ENCODE assay signal across 16 cellular contexts in genomic region chr3:136731274-136731884, GRCh38. TPM values are rescaled to one million over a fixed set of nuclear protein-coding genes. Genes with fewer than 3 reads are reported as not detected.
DNase-seq lines count a peak whose midpoint lies in the region; ATAC-seq, FAIRE-seq and TF ChIP-seq lines count a peak whose summit lies in the region.
"Had no signal": no experiment of that assay in that cellular context is flagged by ENCODE, and none has a peak within 500 bp of the region (broad histone marks: within the 10 kb centered on the region; RNA-seq: fewer than 3 reads in every experiment).

No MANE protein-coding gene starts in this region.

- H3K36me3 ChIP-seq in bronchial epithelial cell (ENCODE audit: control insufficient read depth, insufficient read depth, low read length) (peaks cover 1% of the 10 kb centered on the region), mucosa of descending colon (ENCODE audit: low read depth) (no peaks in the 10 kb centered on the region), MM.1S (replicated peaks; ENCODE audit: insufficient read depth, low read length) (no peaks in the 10 kb centered on the region)
- H3K36me3 ChIP-seq: thyroid gland had no signal

- no peaks in the 10 kb centered on the region for H3K27me3 ChIP-seq in CD4-positive, alpha-beta T cell (ENCODE audit: control insufficient read depth, insufficient read depth, low read length)
- no peaks in the 10 kb centered on the region for H3K27me3 ChIP-seq in bronchial epithelial cell (ENCODE audit: control insufficient read depth, insufficient read depth, low read length)
- H3K27me3 ChIP-seq in MM.1S (replicated peaks; ENCODE audit: insufficient read depth, low read length) = no peaks in the 10 kb centered on the region
- H3K27me3 ChIP-seq: BLaER1, thyroid gland had no signal

- no peaks in the 10 kb centered on the region for H3K27me3 Mint-ChIP-seq in CD4-positive, alpha-beta T cell
- H3K27me3 Mint-ChIP-seq: activated naive CD8-positive, alpha-beta T cell treated with anti-CD3 and anti-CD28 coated beads for 36 hours had no signal

- H3K27ac Mint-ChIP-seq in CD4-positive, alpha-beta T cell = peak overlapping the region; percentile 0
- H3K27ac Mint-ChIP-seq: activated naive CD8-positive, alpha-beta T cell treated with anti-CD3 and anti-CD28 coated beads for 36 hours had no signal

- peaks cover 1% of the 10 kb centered on the region for H3K36me3 Mint-ChIP-seq in CD4-positive, alpha-beta T cell (ENCODE audit: low read depth)

- ATAC-seq in CD4-positive, alpha-beta T cell (ENCODE audit: poor library complexity) = no peak
- ATAC-seq in mucosa of descending colon = peak; percentile 78

- H3K4me3 ChIP-seq in bronchial epithelial cell (ENCODE audit: low read depth, low read length) = no peak overlapping the region
- H3K4me3 ChIP-seq in mucosa of descending colon = no peak overlapping the region
- no peak overlapping the region for H3K4me3 ChIP-seq in MM.1S (ENCODE audit: low read length)
- H3K4me3 ChIP-seq: BLaER1, SK-N-MC, thyroid gland had no signal

- POLR2A ChIA-PET in CD4-positive, alpha-beta T cell (lab: Charles Lee) = no interaction called here

- H3K4me1 ChIP-seq in mucosa of descending colon (ENCODE audit: low read depth) (peaks cover 48% of the 10 kb centered on the region), MM.1S (ENCODE audit: low read length) (peaks cover 11% of the 10 kb centered on the region)

- no peak for TF ChIP-seq POLR2A in H54 (IDR thresholded peaks at IDR 0.05; ENCODE audit: low read depth, low read length)

- no peak for TF ChIP-seq CTCF in CD4-positive, alpha-beta T cell (IDR thresholded peaks at IDR 0.05)
- TF ChIP-seq CTCF in bronchial epithelial cell (IDR thresholded peaks at IDR 0.05; ENCODE audit: insufficient read depth, low read length, severe bottlenecking) (no peak), mucosa of descending colon (IDR thresholded peaks at IDR 0.05) (no peak), MM.1S (IDR thresholded peaks at IDR 0.05; ENCODE audit: low read length) (no peak)

- intact Hi-C loops in CD4-positive, alpha-beta T cell (cut with DNase I, micrococcal nuclease) = no loop called here
- intact Hi-C loops in mucosa of descending colon (cut with DNase I, micrococcal nuclease) = no loop called here

- no peaks in the 10 kb centered on the region for H3K9me3 ChIP-seq in CD4-positive, alpha-beta T cell (ENCODE audit: control insufficient read depth, low read length)
- H3K9me3 ChIP-seq in mucosa of descending colon = no peaks in the 10 kb centered on the region
- no peaks in the 10 kb centered on the region for H3K9me3 ChIP-seq in MM.1S (replicated peaks; ENCODE audit: insufficient read depth, low read length)
- H3K9me3 ChIP-seq: BLaER1, thyroid gland had no signal

- H3K9me2 ChIP-seq in MM.1S (replicated peaks; ENCODE audit: insufficient read depth, low read length) = no peaks in the 10 kb centered on the region

- DNase-seq in CD4-positive, alpha-beta T cell = no peak
- no peak for DNase-seq in H54 (ENCODE audit: insufficient read length, low spot score)
- DNase-seq in bronchial epithelial cell (ENCODE audit: low read depth) = peak; percentile 57
- no peak for DNase-seq in mucosa of descending colon
- DNase-seq in GDM1 (lab: John Stamatoyannopoulos, UW) = no peak
- no peak for DNase-seq in NCI-H1048 (lab: John Stamatoyannopoulos, UW)
- no peak for DNase-seq in NCI-H526 treated with DMSO at 0.1 percent for 48 hours (lab: John Stamatoyannopoulos, UW)
- DNase-seq in MM.1S = no peak
- DNase-seq: activated naive CD8-positive, alpha-beta T cell treated with anti-CD3 and anti-CD28 coated beads for 36 hours; cerebellar nuclear complex; retina; stimulated activated CD4-positive, alpha-beta T cell treated with anti-CD3 and anti-CD28 coated beads, Interleukin-1b, Interleukin-23, amount 100 ng/mL, for 48 hours; thyroid gland had no signal

- no peaks in the 10 kb centered on the region for H3K9me3 Mint-ChIP-seq in CD4-positive, alpha-beta T cell
- H3K9me3 Mint-ChIP-seq: activated naive CD8-positive, alpha-beta T cell treated with anti-CD3 and anti-CD28 coated beads for 36 hours had no signal

- H3K27ac ChIP-seq in CD4-positive, alpha-beta T cell (ENCODE audit: low read depth, low read length) = no peak overlapping the region
- no peak overlapping the region for H3K27ac ChIP-seq in MM.1S (ENCODE audit: low read length)
- H3K27ac ChIP-seq: BLaER1, SK-N-MC, thyroid gland had no signal

- FAIRE-seq in H54 (lab: Jason Lieb, UNC) = peak; percentile 6
- FAIRE-seq in bronchial epithelial cell (lab: Jason Lieb, UNC) = no peak
- FAIRE-seq: HTR-8/SVneo had no signal

- peaks cover 74% of the 10 kb centered on the region for H3K4me1 Mint-ChIP-seq in CD4-positive, alpha-beta T cell (ENCODE audit: low read depth)

- H4K20me1 ChIP-seq in MM.1S (ENCODE audit: insufficient read depth, low read length) = peaks cover 60% of the 10 kb centered on the region

- no peak overlapping the region for H3K4me2 ChIP-seq in MM.1S (ENCODE audit: low read depth, low read length)
- H3K4me2 ChIP-seq: BLaER1 had no signal

- CTCF ChIA-PET in CD4-positive, alpha-beta T cell (lab: Charles Lee) = interaction anchor here (6.4 kb wide), 1 partner anchor 21 kb away, joined by 36 read pairs; the partner anchor contains the start of gene STAG1

- no peak overlapping the region for H3K4me3 Mint-ChIP-seq in CD4-positive, alpha-beta T cell
- H3K4me3 Mint-ChIP-seq: activated naive CD8-positive, alpha-beta T cell treated with anti-CD3 and anti-CD28 coated beads for 36 hours had no signal

- no peak overlapping the region for H3K9ac ChIP-seq in MM.1S (ENCODE audit: low read length)
- H3K9ac ChIP-seq: BLaER1 had no signal

- no peaks in the 10 kb centered on the region for H3F3A ChIP-seq in MM.1S (ENCODE audit: insufficient read depth, low read length)

- H2AFZ ChIP-seq in MM.1S (ENCODE audit: low read length) = no peak overlapping the region

- peaks cover 100% of the 10 kb centered on the region for H3K79me2 ChIP-seq in MM.1S (ENCODE audit: low read length)

RNA-seq across cellular contexts. Expression of gene STAG1, which starts 20.8 kb away (rescaled TPM):
- total RNA-seq in CD4-positive, alpha-beta T cell = 10 to 100 TPM; 35.6 to 37.7 TPM
- total RNA-seq in bronchial epithelial cell (20.9 and 26.3 TPM in 2 replicates), mucosa of descending colon (10 to 100 TPM; 46.8 to 57.1 (median 50.4) TPM)
